ENCODE assay signal across 8 cellular contexts in genomic region chr11:127843483-127844396, GRCh38.
DNase-seq lines count a peak whose midpoint lies in the region; ATAC-seq, FAIRE-seq and TF ChIP-seq lines count a peak whose summit lies in the region.

No MANE protein-coding gene starts in this region.

- H3K4me1 Mint-ChIP-seq in activated T-helper 17 cell treated with anti-CD3 and anti-CD28 coated beads, Interleukin-2, amount 50 U/mL, for 72 hours: no peaks in the 10 kb centered on the region

- H3K27me3 ChIP-seq in BE2C: no peaks in the 10 kb centered on the region

- no peak for FAIRE-seq in RCC 7860 (lab: Jason Lieb, UNC)

- no peaks in the 10 kb centered on the region for H3K36me3 ChIP-seq in BE2C

- no peak overlapping the region for H3K4me3 ChIP-seq in BE2C (ENCODE audit: low read depth, low read length)

- peak; percentile 69 for ATAC-seq in GM19328 (IDR thresholded peaks at IDR 0.05; ENCODE audit: unreplicated experiment)
- ATAC-seq in activated T-helper 17 cell treated with anti-CD3 and anti-CD28 coated beads, Interleukin-2, amount 50 U/mL, for 72 hours (replicated peaks): peak; percentile 43

- H3K27me3 Mint-ChIP-seq in activated T-helper 17 cell treated with anti-CD3 and anti-CD28 coated beads, Interleukin-2, amount 50 U/mL, for 72 hours: peaks cover 10% of the 10 kb centered on the region

- TF ChIP-seq CTCF in BE2C (IDR thresholded peaks at IDR 0.05; ENCODE audit: low read depth, low read length): peak; percentile 73

- H3K4me1 ChIP-seq in BE2C: no peaks in the 10 kb centered on the region

- no peaks in the 10 kb centered on the region for H3K9me3 Mint-ChIP-seq in activated T-helper 17 cell treated with anti-CD3 and anti-CD28 coated beads, Interleukin-2, amount 50 U/mL, for 72 hours

- H3K36me3 Mint-ChIP-seq in activated T-helper 17 cell treated with anti-CD3 and anti-CD28 coated beads, Interleukin-2, amount 50 U/mL, for 72 hours (ENCODE audit: low read depth): no peaks in the 10 kb centered on the region

- H3K4me3 Mint-ChIP-seq in activated T-helper 17 cell treated with anti-CD3 and anti-CD28 coated beads, Interleukin-2, amount 50 U/mL, for 72 hours: no peak overlapping the region

- DNase-seq in BE2C: peak; percentile 76
- peak; percentile 20 for DNase-seq in HS-5 (ENCODE audit: low read depth)
- peak; percentile 78 for DNase-seq in OCI-M1 (lab: John Stamatoyannopoulos, UW)
- peak; percentile 12 for DNase-seq in glomerular endothelial cell (ENCODE audit: extremely low read depth, low read depth, low spot score)
- DNase-seq in posterior vena cava (ENCODE audit: low spot score): peak; percentile 86
- DNase-seq in RCC 7860 (ENCODE audit: low spot score): no peak

- intact Hi-C loops in posterior vena cava (cut with DNase I): no loop called here

- H3K9me3 ChIP-seq in BE2C: no peaks in the 10 kb centered on the region

- no peak overlapping the region for H3K27ac Mint-ChIP-seq in activated T-helper 17 cell treated with anti-CD3 and anti-CD28 coated beads, Interleukin-2, amount 50 U/mL, for 72 hours
